8 cellular contexts compared by ENCODE assay signal in the genomic region with DNA sequence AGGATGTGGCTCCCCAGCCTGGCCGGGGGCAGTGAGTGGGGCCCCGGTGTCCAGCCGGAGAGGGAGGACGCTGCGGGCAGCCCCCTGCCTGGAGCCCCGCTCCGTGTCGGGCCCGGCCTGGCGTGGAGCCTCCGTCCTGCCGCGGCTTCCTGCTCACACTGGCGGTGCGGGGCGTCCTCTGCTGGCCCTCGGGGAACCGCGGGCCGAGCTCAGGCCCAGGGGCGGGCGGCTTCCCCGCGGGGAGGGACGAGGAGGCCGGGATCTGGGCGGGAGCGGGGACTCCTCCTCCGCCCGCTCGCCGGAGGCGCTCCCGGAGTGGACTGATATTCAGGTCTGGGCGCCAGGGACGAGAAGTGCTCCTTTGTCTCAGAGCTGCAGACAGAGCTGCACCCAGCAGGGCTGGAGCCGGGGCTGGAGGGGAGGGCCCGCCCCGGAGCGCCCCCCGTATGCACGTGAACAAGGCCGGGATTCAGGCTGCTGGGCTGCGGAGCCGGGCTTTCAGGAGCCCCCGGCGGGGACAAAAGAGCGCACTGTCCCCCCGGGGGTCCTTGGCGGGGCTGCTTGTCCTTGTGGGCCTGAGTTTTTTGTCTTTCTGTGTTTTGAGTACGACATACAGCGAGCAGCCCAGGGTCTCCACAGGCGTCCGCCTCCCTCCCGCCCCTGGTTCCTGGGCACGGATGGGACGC. TPM values are rescaled to one million over a fixed set of nuclear protein-coding genes. Genes with fewer than 3 reads are reported as not detected.
A peak's percentile ranks its signal among the peaks of the same experiment; 100 is the strongest.
DNase-seq lines count a peak whose midpoint lies in the region; ATAC-seq, FAIRE-seq and TF ChIP-seq lines count a peak whose summit lies in the region.

No MANE protein-coding gene starts in this region.

- H3K4me3 ChIP-seq in KMS-11 (IDR thresholded peaks at IDR 0.05; ENCODE audit: insufficient read depth, low read depth, low read length): no peak overlapping the region
- H3K4me3 ChIP-seq in left lung: peak overlapping the region; percentile 25 to 57

- no peaks in the 10 kb centered on the region for H3K9me3 Mint-ChIP-seq in T-helper 2 cell treated with Interferon-gamma antibody and Interleukin-4, amounts not matched to agents 5 μg/mL and 100 μg/mL, for 36 hours
- H3K9me3 Mint-ChIP-seq in stimulated activated memory B cell treated with anti-CD40 and anti-IgM and Interleukin-4, amounts not matched to agents 10 μg/mL and 1 μg/mL and 100 μg/mL, for 72 hours: no peaks in the 10 kb centered on the region

- TF ChIP-seq CTCF in KMS-11 (conservative IDR thresholded peaks at IDR 0.05; ENCODE audit: low read depth, low read length): no peak
- peak; percentile 51 to 61 for TF ChIP-seq CTCF in left lung (IDR thresholded peaks at IDR 0.05)

- no peaks in the 10 kb centered on the region for H3K9me3 ChIP-seq in left lung

- peaks cover 42% of the 10 kb centered on the region for H3K27me3 Mint-ChIP-seq in T-helper 2 cell treated with Interferon-gamma antibody and Interleukin-4, amounts not matched to agents 5 μg/mL and 100 μg/mL, for 36 hours (ENCODE audit: low read depth)
- peaks cover 56% of the 10 kb centered on the region for H3K27me3 Mint-ChIP-seq in stimulated activated memory B cell treated with anti-CD40 and anti-IgM and Interleukin-4, amounts not matched to agents 10 μg/mL and 1 μg/mL and 100 μg/mL, for 72 hours

- H3K79me2 ChIP-seq in KMS-11 (ENCODE audit: insufficient read depth, low read depth): no peaks in the 10 kb centered on the region

- H3K9ac ChIP-seq in KMS-11: no peak overlapping the region

- DNase-seq in A172 (ENCODE audit: low spot score) (peak; percentile 55), G401 (ENCODE audit: low spot score) (peak; percentile 30), ecto neural progenitor cell (ENCODE audit: low spot score) (peak; percentile 92), left lung (peak; percentile 77 to 95), GM19239 (ENCODE audit: insufficient read length, low spot score) (no peak)
- DNase-seq in T-helper 2 cell treated with Interferon-gamma antibody and Interleukin-4, amounts not matched to agents 5 μg/mL and 100 μg/mL, for 36 hours (ENCODE audit: low spot score): peak; percentile 21

- H3K4me1 ChIP-seq in KMS-11 (ENCODE audit: low read depth, poor library complexity, severe bottlenecking): no peaks in the 10 kb centered on the region
- peaks cover 23 to 48% of the 10 kb centered on the region in 2 donors for H3K4me1 ChIP-seq in left lung

- H2AFZ ChIP-seq in KMS-11 (ENCODE audit: low read depth): no peak overlapping the region; the same call in 1 of the 2 replicates

- H3K27me3 ChIP-seq in KMS-11 (ENCODE audit: insufficient read depth, low read depth) (peaks cover 13% of the 10 kb centered on the region), left lung (peaks cover 41 to 94% of the 10 kb centered on the region in 2 donors)

- H4K20me1 ChIP-seq in KMS-11 (ENCODE audit: insufficient read depth): no peaks in the 10 kb centered on the region

- H3K36me3 ChIP-seq in KMS-11 (ENCODE audit: insufficient read depth): no peaks in the 10 kb centered on the region
- no peaks in the 10 kb centered on the region for H3K36me3 ChIP-seq in left lung

- H3K4me2 ChIP-seq in KMS-11: peak overlapping the region; percentile 33; the same call in 1 of the 2 replicates

- intact Hi-C loops in left lung (cut with DNase I): no loop called here

- peak overlapping the region; percentile 59 for H3K4me3 Mint-ChIP-seq in T-helper 2 cell treated with Interferon-gamma antibody and Interleukin-4, amounts not matched to agents 5 μg/mL and 100 μg/mL, for 36 hours
- peak overlapping the region; percentile 72 for H3K4me3 Mint-ChIP-seq in stimulated activated memory B cell treated with anti-CD40 and anti-IgM and Interleukin-4, amounts not matched to agents 10 μg/mL and 1 μg/mL and 100 μg/mL, for 72 hours

- H3K36me3 Mint-ChIP-seq in T-helper 2 cell treated with Interferon-gamma antibody and Interleukin-4, amounts not matched to agents 5 μg/mL and 100 μg/mL, for 36 hours (ENCODE audit: low read depth): no peaks in the 10 kb centered on the region
- H3K36me3 Mint-ChIP-seq in stimulated activated memory B cell treated with anti-CD40 and anti-IgM and Interleukin-4, amounts not matched to agents 10 μg/mL and 1 μg/mL and 100 μg/mL, for 72 hours: no peaks in the 10 kb centered on the region

- in situ Hi-C loops in G401 (cut with HindIII; ENCODE audit: low sequenced_read_pairs): no loop called here

- no peak for FAIRE-seq in GM19239 (lab: Jason Lieb, UNC)

- H3K27ac Mint-ChIP-seq in T-helper 2 cell treated with Interferon-gamma antibody and Interleukin-4, amounts not matched to agents 5 μg/mL and 100 μg/mL, for 36 hours: no peak overlapping the region
- H3K27ac Mint-ChIP-seq in stimulated activated memory B cell treated with anti-CD40 and anti-IgM and Interleukin-4, amounts not matched to agents 10 μg/mL and 1 μg/mL and 100 μg/mL, for 72 hours: peak overlapping the region; percentile 60

- H3K27ac ChIP-seq in KMS-11 (no peak overlapping the region), left lung (peak overlapping the region in 1 of 2 donors; percentile 59)

- peak; percentile 92 for ATAC-seq in left lung
- peak; percentile 61 for ATAC-seq in stimulated activated memory B cell treated with anti-CD40 and anti-IgM and Interleukin-4, amounts not matched to agents 10 μg/mL and 1 μg/mL and 100 μg/mL, for 72 hours

- H3K4me1 Mint-ChIP-seq in T-helper 2 cell treated with Interferon-gamma antibody and Interleukin-4, amounts not matched to agents 5 μg/mL and 100 μg/mL, for 36 hours (ENCODE audit: low read depth): no peaks in the 10 kb centered on the region
- peaks cover 25% of the 10 kb centered on the region for H3K4me1 Mint-ChIP-seq in stimulated activated memory B cell treated with anti-CD40 and anti-IgM and Interleukin-4, amounts not matched to agents 10 μg/mL and 1 μg/mL and 100 μg/mL, for 72 hours

RNA-seq across cellular contexts. Expression of a gene that starts 2.3 kb away (rescaled TPM):
- total RNA-seq in A172 (2014; rRNA removed; shearing (Covaris generic)): 3.7 and 5.7 TPM in 2 replicates
- total RNA-seq in G401 (2014; rRNA removed; shearing (Covaris generic)): 2.0 and 3.4 TPM in 2 replicates
- total RNA-seq in left lung: 1 to 10 TPM; 2.7 to 5.2 TPM
